In genomic region chr12:1662761-1663439, GRCh38 we compare ENCODE assay signal across 8 cellular contexts. TPM values are rescaled to one million over a fixed set of nuclear protein-coding genes. Genes with fewer than 3 reads are reported as not detected.
DNase-seq lines count a peak whose midpoint lies in the region; ATAC-seq, FAIRE-seq and TF ChIP-seq lines count a peak whose summit lies in the region.

No MANE protein-coding gene starts in this region.

- peaks cover 0 to 2% of the 10 kb centered on the region in 2 donors for H3K27me3 Mint-ChIP-seq in CD8-positive, alpha-beta memory T cell
- H3K27me3 Mint-ChIP-seq in brain: no peaks in the 10 kb centered on the region

- no peak for ATAC-seq in thoracic aorta (ENCODE audit: insufficient number of reproducible peaks, low FRiP score, low read depth)

- no peaks in the 10 kb centered on the region for H3K27me3 ChIP-seq in CD8-positive, alpha-beta memory T cell (ENCODE audit: insufficient read depth, low read length, poor library complexity, severe bottlenecking)
- H3K27me3 ChIP-seq in layer of hippocampus (ENCODE audit: control insufficient read depth, insufficient read depth, low read length) (no peaks in the 10 kb centered on the region), thoracic aorta (replicated peaks; ENCODE audit: insufficient read depth) (no peaks in the 10 kb centered on the region)

- CTCF ChIA-PET in CD8-positive, alpha-beta memory T cell (lab: Charles Lee): interaction anchor here (0.6 to 1.9 kb wide), 3 partner anchors 28 to 128 kb away, joined by 3 to 6 read pairs (median 3); partner anchors contain the start of gene ADIPOR2

- no peaks in the 10 kb centered on the region for H3K9me3 ChIP-seq in CD8-positive, alpha-beta memory T cell (ENCODE audit: low read length)
- no peaks in the 10 kb centered on the region for H3K9me3 ChIP-seq in thoracic aorta

- no peaks in the 10 kb centered on the region for H3K36me3 ChIP-seq in CD8-positive, alpha-beta memory T cell (ENCODE audit: insufficient read depth, low read length)
- H3K36me3 ChIP-seq in thoracic aorta: no peaks in the 10 kb centered on the region

- FAIRE-seq in RCC 7860 (lab: Jason Lieb, UNC) (no peak), D721Med (lab: Jason Lieb, UNC) (no peak)

- H3K9me3 Mint-ChIP-seq in CD8-positive, alpha-beta memory T cell: peaks cover 0 to 2% (median 0%) of the 10 kb centered on the region in 5 donors
- H3K9me3 Mint-ChIP-seq in brain: peaks cover 0 to 8% (median 3%) of the 10 kb centered on the region in 5 experiments

- POLR2A ChIA-PET in CD8-positive, alpha-beta memory T cell (lab: Charles Lee): interaction anchor here (1.3 to 1.7 kb wide), 2 partner anchors 11 to 28 kb away, joined by 3 to 8 read pairs; partner anchors contain the start of gene ADIPOR2

- peak overlapping the region; percentile 58 to 89 (median 81) for H3K4me3 Mint-ChIP-seq in CD8-positive, alpha-beta memory T cell
- peak overlapping the region; percentile 76 to 83 (median 78) for H3K4me3 Mint-ChIP-seq in brain

- H3K36me3 Mint-ChIP-seq in CD8-positive, alpha-beta memory T cell: no peaks in the 10 kb centered on the region
- no peaks in the 10 kb centered on the region for H3K36me3 Mint-ChIP-seq in brain

- TF ChIP-seq CTCF in brain (conservative IDR thresholded peaks at IDR 0.05) (peak in 1 of 2 experiments; percentile 55), thoracic aorta (IDR thresholded peaks at IDR 0.05) (peak; percentile 8), D721Med (IDR thresholded peaks at IDR 0.05; ENCODE audit: insufficient read depth, missing control alignments) (no peak)

- no peak overlapping the region for H3K27ac ChIP-seq in CD8-positive, alpha-beta memory T cell (ENCODE audit: low read depth, low read length)
- H3K27ac ChIP-seq in layer of hippocampus (ENCODE audit: low read depth, low read length): peak overlapping the region; percentile 68
- H3K27ac ChIP-seq in thoracic aorta: peak overlapping the region; percentile 27 to 31

- H3K4me1 ChIP-seq in CD8-positive, alpha-beta memory T cell (ENCODE audit: insufficient read depth, low read length): peaks cover 18% of the 10 kb centered on the region
- peaks cover 8 to 15% of the 10 kb centered on the region in 2 donors for H3K4me1 ChIP-seq in thoracic aorta (ENCODE audit: control insufficient read depth in 1 of 2, low read depth in 2 of 2)

- H3K4me3 ChIP-seq in CD8-positive, alpha-beta memory T cell (ENCODE audit: low read length): no peak overlapping the region
- H3K4me3 ChIP-seq in thoracic aorta: no peak overlapping the region

- peak; percentile 13 to 59 (median 30) for DNase-seq in CD8-positive, alpha-beta memory T cell
- DNase-seq in NCI-H82 treated with DMSO at 0.1 percent for 48 hours (lab: John Stamatoyannopoulos, UW; ENCODE audit: unreplicated experiment) (peak; percentile 24), thoracic aorta (ENCODE audit: low spot score) (no peak), RCC 7860 (ENCODE audit: low spot score) (no peak), D721Med (ENCODE audit: insufficient read length, low spot score) (no peak), NCI-H1930 (lab: John Stamatoyannopoulos, UW) (no peak)

- peaks cover 42 to 67% (median 50%) of the 10 kb centered on the region in 3 donors for H3K4me1 Mint-ChIP-seq in CD8-positive, alpha-beta memory T cell
- H3K4me1 Mint-ChIP-seq in brain: peaks cover 31% of the 10 kb centered on the region

- peak overlapping the region in 7 of 8 donors; percentile 25 to 89 (median 83) for H3K27ac Mint-ChIP-seq in CD8-positive, alpha-beta memory T cell
- H3K27ac Mint-ChIP-seq in brain: peak overlapping the region in 3 of 5 experiments; percentile 62 to 76 (median 74)

RNA-seq across cellular contexts. Expression of gene ADIPOR2, which starts 28.0 kb away (rescaled TPM):
- total RNA-seq in CD8-positive, alpha-beta memory T cell: 10 to 100 TPM; 54.1 to 63.9 TPM
- polyA plus RNA-seq in CD8-positive, alpha-beta memory T cell: 2.4 TPM
- 49.1 TPM for polyA plus RNA-seq in brain (ENCODE audit: insufficient read depth, low read depth, low replicate concordance)
- 10 to 100 TPM; 24.2 to 43.0 TPM for total RNA-seq in thoracic aorta

RNA-seq across cellular contexts. Expression of gene WNT5B, which starts 33.9 kb away (rescaled TPM):
- total RNA-seq in CD8-positive, alpha-beta memory T cell: not detected
- polyA plus RNA-seq in CD8-positive, alpha-beta memory T cell: not detected
- polyA plus RNA-seq in brain (ENCODE audit: insufficient read depth, low read depth, low replicate concordance): 4.1 TPM
- 1 to 10 TPM; 2.3 to 3.1 TPM for total RNA-seq in thoracic aorta

Comparison
In these comparisons a context has a peak if more than half of its experiments do, and no peak if none do; other contexts are left out.
1. DNase-seq: peak in CD8-positive, alpha-beta memory T cell (5 of 5) and NCI-H82 treated with DMSO at 0.1 percent for 48 hours (single experiment); none in thoracic aorta (single experiment), RCC 7860 (single experiment), D721Med (single experiment) and NCI-H1930 (0 of 2).